20 cellular contexts compared by ENCODE assay signal in genomic region chr10:124058346-124059003, GRCh38.
"Had no signal": no experiment of that assay in that cellular context is flagged by ENCODE, and none has a peak within 500 bp of the region (broad histone marks: within the 10 kb centered on the region; RNA-seq: fewer than 3 reads in every experiment).

No MANE protein-coding gene starts in this region.

- DNase-seq: activated CD4-positive, alpha-beta T cell treated with anti-CD3 and anti-CD28 coated beads, Interleukin-2, amount 50 U/mL, for 1 hour; activated CD4-positive, CD25-positive, alpha-beta regulatory T cell treated with anti-CD3 and anti-CD28 coated beads, Interleukin-2, amount 50 U/mL, for 72 hours; activated CD8-positive, alpha-beta memory T cell treated with anti-CD3 and anti-CD28 coated beads, Interleukin-2, amount 50 U/mL, for 4 hours; activated effector memory CD4-positive, alpha-beta T cell treated with Interleukin-2 at 50 U/mL for 16 hours; activated naive CD4-positive, alpha-beta T cell treated with anti-CD3 and anti-CD28 coated beads, Interleukin-2, amount 10 ng/mL, durations not matched to agents 7 days and 5 days; activated T-cell treated with anti-CD3 and anti-CD28 coated beads, Interleukin-2, amount 50 U/mL, for 4 hours; effector CD8-positive, alpha-beta T cell; hippocampal formation; islet precursor cell; left colon; lower lobe of right lung; natural killer cell; nucleus accumbens; stimulated activated naive CD4-positive, alpha-beta T cell treated with Interleukin-2 at 50 U/mL for 16 hours; T-helper 2 cell; uterus had no signal

- H3K9me3 ChIP-seq: breast epithelium, lower lobe of right lung, tibial nerve, uterus had no signal

- ATAC-seq: activated T-cell treated with anti-CD3 and anti-CD28 coated beads, Interleukin-2, amount 50 U/mL, for 4 hours; esophagus mucosa; left colon; lower lobe of right lung; natural killer cell had no signal

- H3K36me3 ChIP-seq: breast epithelium, lower lobe of right lung, tibial nerve, uterus had no signal

- H3K27ac ChIP-seq: lower lobe of right lung, tibial nerve, uterus, VCaP had no signal

- H3K4me1 ChIP-seq: uterus had no signal

- H3K27me3 ChIP-seq: breast epithelium, tibial nerve, uterus had no signal

- H3K4me3 ChIP-seq: breast epithelium, lower lobe of right lung, tibial nerve, uterus had no signal
